In genomic region chr3:153285194-153285641, GRCh38 we compare ENCODE assay signal across 10 cellular contexts.
DNase-seq lines count a peak whose midpoint lies in the region; ATAC-seq and TF ChIP-seq lines count a peak whose summit lies in the region.
"Had no signal": no experiment of that assay in that cellular context is flagged by ENCODE, and none has a peak within 500 bp of the region (broad histone marks: within the 10 kb centered on the region; RNA-seq: fewer than 3 reads in every experiment).

No MANE protein-coding gene starts in this region.

- no peak overlapping the region for H3K4me3 ChIP-seq in astrocyte of the spinal cord (ENCODE audit: low read depth, low read length)
- H3K4me3 ChIP-seq in uterus: no peak overlapping the region

- H3K4me1 Mint-ChIP-seq in activated T-cell treated with anti-CD3 and anti-CD28 coated beads, Interleukin-2, amount 50 U/mL, for 72 hours (ENCODE audit: low read depth): peaks cover 43% of the 10 kb centered on the region

- DNase-seq in activated T-cell treated with anti-CD3 and anti-CD28 coated beads, Interleukin-2, amount 50 U/mL, for 72 hours: no peak
- no peak for DNase-seq in activated T-cell treated with anti-CD3 and anti-CD28 coated beads, Interleukin-2, amount 50 U/mL, for 48 hours
- peak; percentile 44 for DNase-seq in astrocyte of the spinal cord (ENCODE audit: low read depth, low spot score)
- DNase-seq in iPS-NIHi7 (ENCODE audit: extremely low spot score): peak; percentile 33
- DNase-seq in uterus: no peak
- DNase-seq in hypothalamus (lab: John Stamatoyannopoulos, UW): no peak
- no peak for DNase-seq in NCI-H2107 (lab: John Stamatoyannopoulos, UW)

- no peaks in the 10 kb centered on the region for H3K36me3 Mint-ChIP-seq in activated T-cell treated with anti-CD3 and anti-CD28 coated beads, Interleukin-2, amount 50 U/mL, for 72 hours (ENCODE audit: insufficient read depth in 2 of 2)

- TF ChIP-seq CTCF in astrocyte of the spinal cord (IDR thresholded peaks at IDR 0.05; ENCODE audit: low read depth, low read length): peak; percentile 14
- no peak for TF ChIP-seq CTCF in uterus (IDR thresholded peaks at IDR 0.05)

- peak overlapping the region; percentile 39 for H3K27ac Mint-ChIP-seq in activated T-cell treated with anti-CD3 and anti-CD28 coated beads, Interleukin-2, amount 50 U/mL, for 72 hours

- H3K9me3 Mint-ChIP-seq in activated T-cell treated with anti-CD3 and anti-CD28 coated beads, Interleukin-2, amount 50 U/mL, for 72 hours: no peaks in the 10 kb centered on the region
- H3K9me3 Mint-ChIP-seq: T-helper 2 cell treated with Interferon-gamma antibody and Interleukin-4, amounts not matched to agents 5 μg/mL and 100 μg/mL, for 36 hours had no signal

- no peaks in the 10 kb centered on the region for H3K27me3 ChIP-seq in uterus

- H3K9me3 ChIP-seq in uterus: no peaks in the 10 kb centered on the region

- ATAC-seq in activated T-cell treated with anti-CD3 and anti-CD28 coated beads, Interleukin-2, amount 50 U/mL, for 72 hours (replicated peaks in 1 of 2): no peak
- ATAC-seq in HG02981 (IDR thresholded peaks at IDR 0.05; ENCODE audit: unreplicated experiment): no peak

- H3K27ac ChIP-seq in uterus: peak overlapping the region; percentile 71 to 73

- no peaks in the 10 kb centered on the region for H3K4me1 ChIP-seq in uterus

- no peaks in the 10 kb centered on the region for H3K27me3 Mint-ChIP-seq in activated T-cell treated with anti-CD3 and anti-CD28 coated beads, Interleukin-2, amount 50 U/mL, for 72 hours (ENCODE audit: low read depth)
- H3K27me3 Mint-ChIP-seq: IgD-negative memory B cell had no signal

- H3K4me3 Mint-ChIP-seq in activated T-cell treated with anti-CD3 and anti-CD28 coated beads, Interleukin-2, amount 50 U/mL, for 72 hours: peak overlapping the region in 1 of 2 donors; percentile 23
- H3K4me3 Mint-ChIP-seq: IgD-negative memory B cell; T-helper 2 cell treated with Interferon-gamma antibody and Interleukin-4, amounts not matched to agents 5 μg/mL and 100 μg/mL, for 36 hours had no signal

- in situ Hi-C loops in astrocyte of the spinal cord (cut with HindIII; ENCODE audit: low sequenced_read_pairs): no loop called here

- no peaks in the 10 kb centered on the region for H3K36me3 ChIP-seq in uterus

- no peak for TF ChIP-seq POLR2A in uterus (IDR thresholded peaks at IDR 0.05)

- intact Hi-C loops in uterus (cut with DNase I; ENCODE audit: low total_unique reads): no loop called here

Comparison
In these comparisons a context has a peak if more than half of its experiments do, and no peak if none do; other contexts are left out.
1. DNase-seq: peak in astrocyte of the spinal cord (single experiment) and iPS-NIHi7 (single experiment); none in activated T-cell treated with anti-CD3 and anti-CD28 coated beads, Interleukin-2, amount 50 U/mL, for 72 hours (0 of 2), activated T-cell treated with anti-CD3 and anti-CD28 coated beads, Interleukin-2, amount 50 U/mL, for 48 hours (0 of 2), uterus (0 of 2), hypothalamus (0 of 51) and NCI-H2107 (single experiment).